In genomic region chr13:32751340-32751739, GRCh38 we compare ENCODE assay signal across 21 cellular contexts.
DNase-seq lines count a peak whose midpoint lies in the region; ATAC-seq, FAIRE-seq and TF ChIP-seq lines count a peak whose summit lies in the region.
"Had no signal": no experiment of that assay in that cellular context is flagged by ENCODE, and none has a peak within 500 bp of the region (broad histone marks: within the 10 kb centered on the region; RNA-seq: fewer than 3 reads in every experiment).

No MANE protein-coding gene starts in this region.

- TF ChIP-seq CTCF in 22Rv1 (IDR thresholded peaks at IDR 0.05) (no peak), adrenal gland (IDR thresholded peaks at IDR 0.05) (no peak), foreskin fibroblast (IDR thresholded peaks at IDR 0.05; ENCODE audit: low read depth, low read length) (no peak)

- H3K27me3 ChIP-seq in adrenal gland = no peaks in the 10 kb centered on the region
- H3K27me3 ChIP-seq: BLaER1, SJSA1 had no signal

- H3K27ac ChIP-seq in 22Rv1 (peak overlapping the region; percentile 7; the same call in 1 of the 2 replicates), adrenal gland (no peak overlapping the region)
- H3K27ac ChIP-seq: BLaER1, PC-9, SJSA1 had no signal

- no peak for DNase-seq in GM19239 (ENCODE audit: insufficient read length, low spot score)
- no peak for DNase-seq in adrenal gland
- no peak for DNase-seq in NCI-H1417 treated with DMSO at 0.1 percent for 48 hours (lab: John Stamatoyannopoulos, UW)
- no peak for DNase-seq in stimulated activated CD4-positive, alpha-beta T cell treated with anti-CD3 and anti-CD28 coated beads, Interleukin-2, amount 100 ng/mL, for 48 hours
- no peak for DNase-seq in foreskin fibroblast
- DNase-seq: CD4-positive, CD25-positive, alpha-beta regulatory T cell; IMR-90; KG1; MM.1S; NCI-H1694; NCI-H2029 treated with DMSO at 0.1 percent for 48 hours; NCI-H446 treated with DMSO at 0.1 percent for 48 hours; PC-9 had no signal

- TF ChIP-seq POLR2A in adrenal gland (IDR thresholded peaks at IDR 0.05) = no peak

- H3K4me1 ChIP-seq in adrenal gland (replicated peaks in 1 of 2) = no peaks in the 10 kb centered on the region
- H3K4me1 ChIP-seq: BLaER1 had no signal

- H3K36me3 ChIP-seq in adrenal gland (replicated peaks in 1 of 2) = peaks cover 0 to 16% of the 10 kb centered on the region in 2 donors

- intact Hi-C loops in adrenal gland (cut with DNase I) = no loop called here

- peak; percentile 42 for ATAC-seq in GM18520 (IDR thresholded peaks at IDR 0.05; ENCODE audit: unreplicated experiment)
- peak; percentile 82 for ATAC-seq in HG03354 (IDR thresholded peaks at IDR 0.05; ENCODE audit: poor library complexity, severe bottlenecking, unreplicated experiment)
- ATAC-seq: HCT116, Right ventricle myocardium inferior had no signal

- FAIRE-seq in GM19239 (lab: Jason Lieb, UNC) = peak; percentile 8
- FAIRE-seq: D721Med had no signal

- H3K9me3 ChIP-seq in adrenal gland (replicated peaks in 1 of 3) = no peaks in the 10 kb centered on the region
- H3K9me3 ChIP-seq: BLaER1, SJSA1 had no signal

- WGBS in adrenal gland, 4 donors = 91 to 97% (median 95%) methylated on average over 4 of the region's 4 CpGs

- no peak overlapping the region for H3K4me3 ChIP-seq in adrenal gland
- H3K4me3 ChIP-seq in foreskin fibroblast (ENCODE audit: low read depth in 1 of 2, low read length in 2 of 2) = no peak overlapping the region
- H3K4me3 ChIP-seq: BLaER1, PC-9, SJSA1 had no signal
